ENCODE assay signal across 8 cellular contexts in genomic region chr3:43687499-43687811, GRCh38.
"Had no signal": no experiment of that assay in that cellular context is flagged by ENCODE, and none has a peak within 500 bp of the region (broad histone marks: within the 10 kb centered on the region; RNA-seq: fewer than 3 reads in every experiment).

No MANE protein-coding gene starts in this region.

- H3K36me3 Mint-ChIP-seq: IgD-negative memory B cell had no signal

- H3K9ac ChIP-seq: GM23248 had no signal

- H3K27me3 Mint-ChIP-seq: IgD-negative memory B cell had no signal

- H3K9me3 Mint-ChIP-seq: IgD-negative memory B cell had no signal

- H3K4me3 Mint-ChIP-seq: HFFc6 had no signal

- H3K36me3 ChIP-seq: HAP-1 had no signal

- DNase-seq: GM23248, GOT3, H7, HFFc6, KG1 had no signal

- H3K27ac ChIP-seq: GM23248, HL-60 had no signal

- H3K4me3 ChIP-seq: GM23248, HAP-1 had no signal

- H2AFZ ChIP-seq: GM23248 had no signal

- H3K27ac Mint-ChIP-seq: HFFc6, IgD-negative memory B cell had no signal
